8 cellular contexts compared by ENCODE assay signal in genomic region chr17:56596741-56597494, GRCh38. TPM values are rescaled to one million over a fixed set of nuclear protein-coding genes. Genes with fewer than 3 reads are reported as not detected.
DNase-seq lines count a peak whose midpoint lies in the region; ATAC-seq and TF ChIP-seq lines count a peak whose summit lies in the region.

No MANE protein-coding gene starts in this region.

- WGBS in sigmoid colon, 2 donors = 1 to 2% methylated on average over 37 of the region's 37 CpGs

- peak overlapping the region; percentile 86 for H3K4me3 Mint-ChIP-seq in endothelial cell (ENCODE audit: unreplicated experiment)

- DNase-seq in NT2/D1 (ENCODE audit: low read depth, low spot score) (peak; percentile 46), endothelial cell (ENCODE audit: low spot score) (peak; percentile 15), sigmoid colon (no peak), NOMO-1 treated with DMSO at 0.1 percent for 48 hours (lab: John Stamatoyannopoulos, UW; ENCODE audit: unreplicated experiment) (no peak), hepatic stellate cell (ENCODE audit: low spot score) (no peak)

- H3K4me1 ChIP-seq in ES-I3 (ENCODE audit: insufficient read depth, low read length) = peaks cover 13% of the 10 kb centered on the region; the same call in 1 of the 2 replicates
- peaks cover 5% of the 10 kb centered on the region for H3K4me1 ChIP-seq in NT2/D1 (ENCODE audit: insufficient read depth, insufficient read length)
- peaks cover 0 to 57% (median 49%) of the 10 kb centered on the region in 4 donors for H3K4me1 ChIP-seq in sigmoid colon

- H3K9me3 ChIP-seq in ES-I3 (ENCODE audit: control insufficient read depth, insufficient read depth, low read length) (no peaks in the 10 kb centered on the region), NT2/D1 (ENCODE audit: insufficient read depth, low read length) (no peaks in the 10 kb centered on the region), sigmoid colon (no peaks in the 10 kb centered on the region)

- H3K27me3 Mint-ChIP-seq in endothelial cell (ENCODE audit: unreplicated experiment) = peaks cover 17% of the 10 kb centered on the region

- intact Hi-C loops in sigmoid colon (cut with DNase I) = no loop called here

- no peak for TF ChIP-seq EP300 in sigmoid colon (IDR thresholded peaks at IDR 0.05)

- H3K27ac Mint-ChIP-seq in endothelial cell (ENCODE audit: unreplicated experiment) = no peak overlapping the region

- peaks cover 22% of the 10 kb centered on the region for H3K27me3 ChIP-seq in NT2/D1 (ENCODE audit: insufficient read depth, insufficient read length)
- H3K27me3 ChIP-seq in sigmoid colon = peaks cover 50 to 87% (median 66%) of the 10 kb centered on the region in 3 donors

- peaks cover 13% of the 10 kb centered on the region for H3K4me1 Mint-ChIP-seq in endothelial cell (ENCODE audit: unreplicated experiment)

- ATAC-seq in GM21515 (IDR thresholded peaks at IDR 0.05; ENCODE audit: unreplicated experiment) = no peak
- ATAC-seq in HG03108 (IDR thresholded peaks at IDR 0.05; ENCODE audit: unreplicated experiment) = no peak

- H3K36me3 ChIP-seq in ES-I3 (ENCODE audit: insufficient read depth, low read length) (no peaks in the 10 kb centered on the region), NT2/D1 (ENCODE audit: insufficient read depth, insufficient read length, low read length) (no peaks in the 10 kb centered on the region), sigmoid colon (no peaks in the 10 kb centered on the region)

- no peak for TF ChIP-seq POLR2A in sigmoid colon (IDR thresholded peaks at IDR 0.05)

- no peaks in the 10 kb centered on the region for H3K36me3 Mint-ChIP-seq in endothelial cell (ENCODE audit: low read depth, unreplicated experiment)

- TF ChIP-seq CTCF in endothelial cell (IDR thresholded peaks at IDR 0.05; ENCODE audit: unreplicated experiment) = no peak
- no peak for TF ChIP-seq CTCF in sigmoid colon (IDR thresholded peaks at IDR 0.05)

- H3K9me3 Mint-ChIP-seq in endothelial cell (ENCODE audit: unreplicated experiment) = no peaks in the 10 kb centered on the region

- H3K9ac ChIP-seq in ES-I3 (ENCODE audit: low read depth, low read length) (peak overlapping the region; percentile 90; the same call in 1 of the 2 replicates), NT2/D1 (ENCODE audit: insufficient read length, low read depth) (peak overlapping the region; percentile 32)

- H3K4me3 ChIP-seq in NT2/D1 (ENCODE audit: insufficient read length, low read depth) (peak overlapping the region; percentile 43), sigmoid colon (peak overlapping the region in 3 of 4 donors; percentile 0 to 20 (median 17))

- H3K27ac ChIP-seq in sigmoid colon = peak overlapping the region in 1 of 4 donors; percentile 44

RNA-seq across cellular contexts. Expression of gene NOG, which starts 3.4 kb away (rescaled TPM):
- total RNA-seq in endothelial cell (ENCODE audit: unreplicated experiment) = not detected
- total RNA-seq in sigmoid colon = under 1 TPM in 2 of 4 donors, not detected in 2; 0.16 to 0.36 TPM
- under 1 TPM in 1 of 3 donors, not detected in 2; 0.52 TPM for polyA plus RNA-seq in sigmoid colon

Comparison
In these comparisons a context has a peak if more than half of its experiments do, and no peak if none do; other contexts are left out.
1. DNase-seq: peak in NT2/D1 (single experiment) and endothelial cell (single experiment); none in sigmoid colon (single experiment), NOMO-1 treated with DMSO at 0.1 percent for 48 hours (single experiment) and hepatic stellate cell (single experiment).